26 cellular contexts compared by ENCODE assay signal in the genomic region with DNA sequence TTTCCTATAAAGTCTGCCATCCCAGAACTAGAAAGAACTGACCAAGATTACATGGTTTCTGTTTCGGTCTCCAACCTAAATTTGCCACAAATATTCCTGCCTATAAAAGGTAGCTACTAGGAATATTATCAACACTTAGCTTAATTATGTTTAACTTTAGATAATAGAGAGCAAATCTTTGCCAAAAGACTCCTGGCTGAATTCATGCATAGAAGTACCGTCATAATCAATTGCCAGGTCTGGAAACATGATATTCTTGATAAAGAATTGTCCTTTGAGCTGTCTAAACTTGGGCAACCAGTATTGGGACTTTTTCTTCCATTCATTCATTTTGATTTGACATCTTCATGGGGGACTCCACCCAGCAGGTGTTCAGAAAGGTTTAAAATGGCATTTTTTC. TPM values are rescaled to one million over a fixed set of nuclear protein-coding genes. Genes with fewer than 3 reads are reported as not detected.
"Had no signal": no experiment of that assay in that cellular context is flagged by ENCODE, and none has a peak within 500 bp of the region (broad histone marks: within the 10 kb centered on the region; RNA-seq: fewer than 3 reads in every experiment).

No MANE protein-coding gene starts in this region.

- H3K4me1 ChIP-seq: adrenal gland, breast epithelium, SJCRH30 had no signal

- H3K4me3 ChIP-seq: adrenal gland, breast epithelium, SJCRH30 had no signal

- H3K27me3 ChIP-seq: adrenal gland, breast epithelium, SJCRH30 had no signal

- H3K4me2 ChIP-seq: SK-N-SH had no signal

- H3K9me3 ChIP-seq: adrenal gland, breast epithelium, SJCRH30, SK-N-SH had no signal

- DNase-seq: activated CD4-positive, alpha-beta T cell treated with anti-CD3 and anti-CD28 coated beads for 4 hours; activated CD8-positive, alpha-beta memory T cell treated with anti-CD3 and anti-CD28 coated beads, Interleukin-2, amount 50 U/mL, for 4 hours; activated CD8-positive, alpha-beta T cell treated with anti-CD3 and anti-CD28 coated beads for 36 hours; activated naive CD4-positive, alpha-beta T cell treated with anti-CD3 and anti-CD28 coated beads, Interleukin-2, amount 50 U/mL, for 16 hours; activated naive CD8-positive, alpha-beta T cell treated with anti-CD3 and anti-CD28 coated beads, Interleukin-2, amount 10 ng/mL, durations not matched to agents 7 days and 5 days; adrenal gland; anterior cingulate cortex; KG1; NCI-H1092; NCI-H1436; NCI-H1694 treated with DMSO at 0.1 percent for 48 hours; NCI-H2081 treated with DMSO at 0.1 percent for 48 hours; NCI-H226; NCI-H526; NCI-H774; NK-92 treated with Interleukin-12 subunit alpha and Interleukin-12 subunit beta, amount 100 ng/mL, for 24 hours; OCI-M1; Right ventricle myocardium superior; RPMI8226; SJCRH30; SK-N-SH; T-helper 1 cell had no signal

- H3K36me3 ChIP-seq: adrenal gland, breast epithelium, SJCRH30 had no signal

- H3K9ac ChIP-seq: SK-N-SH had no signal

- H3K27ac Mint-ChIP-seq: activated CD8-positive, alpha-beta T cell treated with anti-CD3 and anti-CD28 coated beads for 36 hours; activated naive CD8-positive, alpha-beta T cell treated with anti-CD3 and anti-CD28 coated beads, Interleukin-2, amount 10 ng/mL, durations not matched to agents 7 days and 5 days had no signal

- H3K27ac ChIP-seq: adrenal gland, breast epithelium, SJCRH30 had no signal

- H3K4me3 Mint-ChIP-seq: activated CD8-positive, alpha-beta T cell treated with anti-CD3 and anti-CD28 coated beads for 36 hours; activated naive CD8-positive, alpha-beta T cell treated with anti-CD3 and anti-CD28 coated beads, Interleukin-2, amount 10 ng/mL, durations not matched to agents 7 days and 5 days; central memory CD8-positive, alpha-beta T cell had no signal

- H3K9me3 Mint-ChIP-seq: activated CD8-positive, alpha-beta T cell treated with anti-CD3 and anti-CD28 coated beads for 36 hours; central memory CD8-positive, alpha-beta T cell had no signal

- H3K4me1 Mint-ChIP-seq: central memory CD8-positive, alpha-beta T cell had no signal

RNA-seq across cellular contexts. Expression of a gene that starts 22.4 kb away (rescaled TPM):
- total RNA-seq: MCF 10A, SJCRH30 had no signal

RNA-seq across cellular contexts. Expression of a gene that starts 27.8 kb away (rescaled TPM):
- total RNA-seq: activated CD8-positive, alpha-beta T cell treated with anti-CD3 and anti-CD28 coated beads for 36 hours; activated naive CD8-positive, alpha-beta T cell treated with anti-CD3 and anti-CD28 coated beads, Interleukin-2, amount 10 ng/mL, durations not matched to agents 7 days and 5 days; MCF 10A; T-helper 2 cell treated with Interferon-gamma antibody and Interleukin-4, amounts not matched to agents 100 ng/mL and 5 ng/mL, for 36 hours had no signal
